ENCODE assay signal across 8 cellular contexts in genomic region chr10:75358835-75359421, GRCh38. TPM values are rescaled to one million over a fixed set of nuclear protein-coding genes. Genes with fewer than 3 reads are reported as not detected.
DNase-seq lines count a peak whose midpoint lies in the region; TF ChIP-seq lines count a peak whose summit lies in the region.
"Had no signal": no experiment of that assay in that cellular context is flagged by ENCODE, and none has a peak within 500 bp of the region (broad histone marks: within the 10 kb centered on the region; RNA-seq: fewer than 3 reads in every experiment).

No MANE protein-coding gene starts in this region.

- H3K27me3 ChIP-seq in smooth muscle cell (ENCODE audit: low read depth) (no peaks in the 10 kb centered on the region), neural progenitor cell (no peaks in the 10 kb centered on the region)
- H3K27me3 ChIP-seq in CD8-positive, alpha-beta memory T cell (ENCODE audit: insufficient read depth, low read length, poor library complexity, severe bottlenecking), result no peaks in the 10 kb centered on the region

- no peak overlapping the region for H3K27ac Mint-ChIP-seq in neural progenitor cell
- no peak overlapping the region for H3K27ac Mint-ChIP-seq in activated naive CD4-positive, alpha-beta T cell treated with anti-CD3 and anti-CD28 coated beads, Interleukin-2, amount 10 ng/mL, durations not matched to agents 7 days and 5 days
- no peak overlapping the region for H3K27ac Mint-ChIP-seq in CD8-positive, alpha-beta memory T cell

- peak overlapping the region; percentile 4 for H3K27ac ChIP-seq in smooth muscle cell (ENCODE audit: low read depth)
- H3K27ac ChIP-seq in neural progenitor cell, result no peak overlapping the region
- no peak overlapping the region for H3K27ac ChIP-seq in CD8-positive, alpha-beta memory T cell (ENCODE audit: low read depth, low read length)

- 67% methylated on average over 6 of the region's 6 CpGs for WGBS in smooth muscle cell (ENCODE audit: low lambda C conversion rate)

- POLR2A ChIA-PET in CD8-positive, alpha-beta memory T cell (lab: Charles Lee), result no interaction called here

- H3K36me3 ChIP-seq in smooth muscle cell (ENCODE audit: low read depth) (no peaks in the 10 kb centered on the region), neural progenitor cell (no peaks in the 10 kb centered on the region)
- no peaks in the 10 kb centered on the region for H3K36me3 ChIP-seq in CD8-positive, alpha-beta memory T cell (ENCODE audit: insufficient read depth, low read length)

- H3K79me2 ChIP-seq in smooth muscle cell (ENCODE audit: low read depth) (no peaks in the 10 kb centered on the region), neural progenitor cell (ENCODE audit: low read depth) (no peaks in the 10 kb centered on the region)

- DNase-seq in HCEC 1CT (peak; percentile 83), RPMI8226 (peak; percentile 3), fibroblast of peridontal ligament (ENCODE audit: extremely low read depth) (peak; percentile 80), smooth muscle cell (lab: John Stamatoyannopoulos, UW; ENCODE audit: unreplicated experiment) (no peak), neural progenitor cell (ENCODE audit: low spot score) (no peak)
- DNase-seq in activated naive CD4-positive, alpha-beta T cell treated with anti-CD3 and anti-CD28 coated beads, Interleukin-2, amount 10 ng/mL, durations not matched to agents 7 days and 5 days, result no peak
- no peak for DNase-seq in CD8-positive, alpha-beta memory T cell
- DNase-seq: caudate nucleus had no signal

- CTCF ChIA-PET in activated naive CD4-positive, alpha-beta T cell treated with anti-CD3 and anti-CD28 coated beads, Interleukin-2, amount 10 ng/mL, durations not matched to agents 7 days and 5 days (lab: Charles Lee), result no interaction called here
- CTCF ChIA-PET in CD8-positive, alpha-beta memory T cell (lab: Charles Lee), result interaction anchor here (1.1 kb wide), 1 partner anchor 9 kb away, joined by 3 read pairs; no protein-coding TSS in a partner anchor

- no peaks in the 10 kb centered on the region for H4K20me1 ChIP-seq in smooth muscle cell (ENCODE audit: low read depth)
- H4K20me1 ChIP-seq in neural progenitor cell (ENCODE audit: low read depth), result no peaks in the 10 kb centered on the region

- H3K9me3 ChIP-seq in smooth muscle cell (replicated peaks; ENCODE audit: low read depth) (no peaks in the 10 kb centered on the region), neural progenitor cell (ENCODE audit: low read depth) (no peaks in the 10 kb centered on the region)
- H3K9me3 ChIP-seq in CD8-positive, alpha-beta memory T cell (ENCODE audit: low read length), result no peaks in the 10 kb centered on the region

- peaks cover 3% of the 10 kb centered on the region for H3K4me1 Mint-ChIP-seq in neural progenitor cell
- no peaks in the 10 kb centered on the region for H3K4me1 Mint-ChIP-seq in activated naive CD4-positive, alpha-beta T cell treated with anti-CD3 and anti-CD28 coated beads, Interleukin-2, amount 10 ng/mL, durations not matched to agents 7 days and 5 days
- no peaks in the 10 kb centered on the region for H3K4me1 Mint-ChIP-seq in CD8-positive, alpha-beta memory T cell

- H3K4me3 ChIP-seq in smooth muscle cell (no peak overlapping the region), neural progenitor cell (no peak overlapping the region)
- no peak overlapping the region for H3K4me3 ChIP-seq in CD8-positive, alpha-beta memory T cell (ENCODE audit: low read length)

- H3K27me3 Mint-ChIP-seq in neural progenitor cell (ENCODE audit: insufficient read depth, low read depth), result peaks cover 3% of the 10 kb centered on the region
- H3K27me3 Mint-ChIP-seq in activated naive CD4-positive, alpha-beta T cell treated with anti-CD3 and anti-CD28 coated beads, Interleukin-2, amount 10 ng/mL, durations not matched to agents 7 days and 5 days, result peaks cover 9% of the 10 kb centered on the region
- H3K27me3 Mint-ChIP-seq in CD8-positive, alpha-beta memory T cell, result peaks cover 16 to 25% of the 10 kb centered on the region in 2 donors

- no peak overlapping the region for H3K4me3 Mint-ChIP-seq in neural progenitor cell
- H3K4me3 Mint-ChIP-seq in activated naive CD4-positive, alpha-beta T cell treated with anti-CD3 and anti-CD28 coated beads, Interleukin-2, amount 10 ng/mL, durations not matched to agents 7 days and 5 days, result no peak overlapping the region
- H3K4me3 Mint-ChIP-seq in CD8-positive, alpha-beta memory T cell, result no peak overlapping the region

- no peaks in the 10 kb centered on the region for H3K4me1 ChIP-seq in smooth muscle cell (ENCODE audit: low read depth)
- no peaks in the 10 kb centered on the region for H3K4me1 ChIP-seq in neural progenitor cell
- no peaks in the 10 kb centered on the region for H3K4me1 ChIP-seq in CD8-positive, alpha-beta memory T cell (ENCODE audit: insufficient read depth, low read length)

- H3K9ac ChIP-seq in smooth muscle cell (ENCODE audit: low read depth) (no peak overlapping the region), neural progenitor cell (no peak overlapping the region)

- no peaks in the 10 kb centered on the region for H3F3A ChIP-seq in smooth muscle cell (ENCODE audit: low read depth)
- H3F3A ChIP-seq in neural progenitor cell (ENCODE audit: low read depth), result no peaks in the 10 kb centered on the region

- TF ChIP-seq CTCF in smooth muscle cell (IDR thresholded peaks at IDR 0.05; ENCODE audit: borderline replicate concordance, insufficient read depth, poor library complexity, severe bottlenecking) (no peak), neural progenitor cell (IDR thresholded peaks at IDR 0.05) (no peak)

- H3K4me2 ChIP-seq in smooth muscle cell, result peak overlapping the region; percentile 52
- no peak overlapping the region for H3K4me2 ChIP-seq in neural progenitor cell

- no peaks in the 10 kb centered on the region for H3K9me3 Mint-ChIP-seq in neural progenitor cell
- H3K9me3 Mint-ChIP-seq in activated naive CD4-positive, alpha-beta T cell treated with anti-CD3 and anti-CD28 coated beads, Interleukin-2, amount 10 ng/mL, durations not matched to agents 7 days and 5 days, result no peaks in the 10 kb centered on the region
- peaks cover 0 to 1% (median 0%) of the 10 kb centered on the region in 5 donors for H3K9me3 Mint-ChIP-seq in CD8-positive, alpha-beta memory T cell

- no peaks in the 10 kb centered on the region for H3K36me3 Mint-ChIP-seq in neural progenitor cell
- H3K36me3 Mint-ChIP-seq in activated naive CD4-positive, alpha-beta T cell treated with anti-CD3 and anti-CD28 coated beads, Interleukin-2, amount 10 ng/mL, durations not matched to agents 7 days and 5 days, result no peaks in the 10 kb centered on the region
- no peaks in the 10 kb centered on the region for H3K36me3 Mint-ChIP-seq in CD8-positive, alpha-beta memory T cell

- no peak overlapping the region for H2AFZ ChIP-seq in smooth muscle cell (ENCODE audit: low read depth)
- H2AFZ ChIP-seq in neural progenitor cell (replicated peaks), result no peak overlapping the region

RNA-seq across cellular contexts. Expression of gene ZNF503, which starts 42.6 kb away (rescaled TPM):
- total RNA-seq in smooth muscle cell (5.2 and 11.8 TPM in 2 replicates), neural progenitor cell (ENCODE audit: low replicate concordance) (8.3 and 20.9 TPM in 2 replicates)
- polyA plus RNA-seq in smooth muscle cell, result 6.8 and 8.4 TPM in 2 replicates
- under 1 TPM; 0.07 to 0.13 TPM for total RNA-seq in CD8-positive, alpha-beta memory T cell
- not detected for polyA plus RNA-seq in CD8-positive, alpha-beta memory T cell

Comparison
In these comparisons a context has a peak if more than half of its experiments do, and no peak if none do; other contexts are left out.
1. DNase-seq: peak in HCEC 1CT (single experiment), RPMI8226 (single experiment) and fibroblast of peridontal ligament (single experiment); none in smooth muscle cell (single experiment), neural progenitor cell (single experiment), activated naive CD4-positive, alpha-beta T cell treated with anti-CD3 and anti-CD28 coated beads, Interleukin-2, amount 10 ng/mL, durations not matched to agents 7 days and 5 days (single experiment) and CD8-positive, alpha-beta memory T cell (0 of 5).